ENCODE assay signal across 1 cellular context in genomic region chr15:94262201-94262600, GRCh38.
TF ChIP-seq lines count a peak whose summit lies in the region.

No MANE protein-coding gene starts in this region.

TF ChIP-seq in GM23338, 12 proteins besides CTCF, POLR2A, EP300 and RAD21 (continued from another document):
- TF ChIP-seq STAT1 (IDR thresholded peaks at IDR 0.05; ENCODE audit: unreplicated experiment) (no peak), EZH2phosphoT487 (IDR thresholded peaks at IDR 0.05; ENCODE audit: unreplicated experiment) (no peak), ETS1 (IDR thresholded peaks at IDR 0.05) (no peak), EZH2 (IDR thresholded peaks at IDR 0.05; ENCODE audit: low read depth, unreplicated experiment) (no peak), ZNF331 (CRISPR knock-in tag; IDR thresholded peaks at IDR 0.05; ENCODE audit: low read depth) (no peak), POLR2AphosphoS5 (IDR thresholded peaks at IDR 0.05; ENCODE audit: low read depth) (no peak), JUNB (IDR thresholded peaks at IDR 0.05; ENCODE audit: unreplicated experiment) (no peak), REST (IDR thresholded peaks at IDR 0.05; ENCODE audit: unreplicated experiment) (no peak)
